In the genomic region with DNA sequence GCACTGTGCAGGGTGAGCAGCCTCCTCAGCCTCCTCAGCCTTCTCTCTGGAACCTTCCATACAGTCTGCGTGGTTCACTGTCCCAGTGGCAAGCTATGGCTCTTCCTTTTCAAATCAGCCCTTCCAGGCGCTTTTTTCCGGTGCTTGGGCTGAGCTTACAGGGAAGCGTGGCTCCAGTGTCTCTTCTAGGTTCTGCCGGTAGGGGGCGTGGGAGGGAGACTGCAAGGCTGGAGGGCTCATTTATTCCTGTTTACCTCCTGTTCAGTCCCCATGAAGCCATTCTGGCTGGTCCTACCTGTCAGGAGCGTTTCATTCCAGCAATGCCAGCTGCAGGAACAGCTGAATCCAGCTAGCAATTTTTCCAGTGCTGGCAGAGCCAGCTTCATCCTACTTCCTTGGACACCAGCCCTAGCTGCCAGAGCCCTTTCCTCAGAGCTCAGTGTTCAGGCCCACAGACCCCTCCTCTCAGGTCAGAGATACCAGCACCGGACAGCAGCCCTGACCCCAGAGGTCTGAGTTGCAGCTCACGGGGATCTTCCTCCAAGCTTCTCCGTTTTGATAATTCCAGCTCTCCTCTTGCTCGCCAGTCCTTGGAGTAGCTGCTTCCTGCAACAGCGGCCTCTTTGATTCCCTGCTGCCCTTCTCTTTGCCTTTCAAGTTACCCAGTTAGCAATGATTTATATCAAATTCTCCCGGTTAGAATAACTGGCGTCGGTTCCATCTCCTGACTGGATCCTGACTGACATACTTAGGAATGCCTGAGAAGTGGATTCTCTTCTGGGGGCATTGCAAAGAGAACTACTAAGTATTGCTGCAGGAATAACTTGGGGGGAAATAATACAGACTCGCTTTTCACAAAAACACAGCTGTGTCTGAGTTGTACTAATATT, we compare ENCODE assay signal across 9 cellular contexts.
DNase-seq lines count a peak whose midpoint lies in the region; ATAC-seq and TF ChIP-seq lines count a peak whose summit lies in the region.
"Had no signal": no experiment of that assay in that cellular context is flagged by ENCODE, and none has a peak within 500 bp of the region (broad histone marks: within the 10 kb centered on the region; RNA-seq: fewer than 3 reads in every experiment).

No MANE protein-coding gene starts in this region.

- no peaks in the 10 kb centered on the region for H3K9me3 Mint-ChIP-seq in activated T-cell treated with anti-CD3 and anti-CD28 coated beads, Interleukin-2, amount 50 U/mL, for 4 hours

- H3K36me3 ChIP-seq in mesendoderm (ENCODE audit: control insufficient read depth, insufficient read depth, low read length): no peaks in the 10 kb centered on the region

- H3K4me3 ChIP-seq in HFF-Myc (replicated peaks; ENCODE audit: low read depth, low read length) (no peak overlapping the region), mesendoderm (ENCODE audit: low read length) (no peak overlapping the region)

- H3K27me3 Mint-ChIP-seq in activated T-cell treated with anti-CD3 and anti-CD28 coated beads, Interleukin-2, amount 50 U/mL, for 4 hours (ENCODE audit: low read depth): peaks cover 16% of the 10 kb centered on the region

- no peak overlapping the region for H3K9ac ChIP-seq in mesendoderm (ENCODE audit: low read length)

- no peak overlapping the region for H3K4ac ChIP-seq in mesendoderm (ENCODE audit: low read depth, low read length)

- no peak overlapping the region for H2AK5ac ChIP-seq in mesendoderm (ENCODE audit: low read length)

- no peak overlapping the region for H2BK120ac ChIP-seq in mesendoderm (ENCODE audit: low read depth, low read length)

- H3K79me1 ChIP-seq in mesendoderm (ENCODE audit: low read length): no peaks in the 10 kb centered on the region

- H2BK15ac ChIP-seq in mesendoderm (replicated peaks; ENCODE audit: low read depth): no peak overlapping the region

- H3K4me2 ChIP-seq in mesendoderm (ENCODE audit: low read length): no peak overlapping the region

- no peak overlapping the region for H4K8ac ChIP-seq in mesendoderm (ENCODE audit: low read depth, low read length)

- H3K23ac ChIP-seq in mesendoderm (ENCODE audit: low read length): no peak overlapping the region

- no peak overlapping the region for H2BK5ac ChIP-seq in mesendoderm (ENCODE audit: low read length)

- ATAC-seq in HG03280 (IDR thresholded peaks at IDR 0.05; ENCODE audit: unreplicated experiment): no peak
- ATAC-seq in activated T-cell treated with anti-CD3 and anti-CD28 coated beads, Interleukin-2, amount 50 U/mL, for 4 hours: no peak

- no CpG with 5 or more reads among the region's 16 CpGs for WGBS in mesendoderm (ENCODE audit: extremely low coverage, insufficient coverage, low lambda C conversion rate)

- H3K4me1 ChIP-seq in mesendoderm (ENCODE audit: control insufficient read depth, low read depth, low read length): no peaks in the 10 kb centered on the region

- no peak overlapping the region for H4K5ac ChIP-seq in mesendoderm (ENCODE audit: low read length)

- H3K4me1 Mint-ChIP-seq in activated T-cell treated with anti-CD3 and anti-CD28 coated beads, Interleukin-2, amount 50 U/mL, for 4 hours (ENCODE audit: low read depth): no peaks in the 10 kb centered on the region

- H3K79me2 ChIP-seq in mesendoderm (ENCODE audit: control insufficient read depth, insufficient read depth, low read length): no peaks in the 10 kb centered on the region

- H3K27ac ChIP-seq in mesendoderm (ENCODE audit: low read depth, low read length): no peak overlapping the region

- H3K56ac ChIP-seq in mesendoderm (ENCODE audit: low read length): no peak overlapping the region

- no peak overlapping the region for H3K18ac ChIP-seq in mesendoderm (ENCODE audit: low read length)

- no peaks in the 10 kb centered on the region for H3K36me3 Mint-ChIP-seq in activated T-cell treated with anti-CD3 and anti-CD28 coated beads, Interleukin-2, amount 50 U/mL, for 4 hours (ENCODE audit: insufficient read depth)

- no peaks in the 10 kb centered on the region for H3K27me3 ChIP-seq in mesendoderm (ENCODE audit: insufficient read depth, low read length, poor library complexity)

- peak; percentile 56 for TF ChIP-seq CTCF in HFF-Myc (IDR thresholded peaks at IDR 0.05; ENCODE audit: low read depth, low read length, missing control alignments)

- H3K4me3 Mint-ChIP-seq in activated T-cell treated with anti-CD3 and anti-CD28 coated beads, Interleukin-2, amount 50 U/mL, for 4 hours: no peak overlapping the region

- DNase-seq in DMS53 (lab: John Stamatoyannopoulos, UW) (peak; percentile 72), DMS53 treated with DMSO at 0.1 percent for 48 hours (lab: John Stamatoyannopoulos, UW; ENCODE audit: unreplicated experiment) (no peak), HFF-Myc (ENCODE audit: extremely low read depth, low read depth) (no peak), amniotic epithelial cell (ENCODE audit: low read depth) (peak; percentile 27), mesendoderm (peak; percentile 47), HPDE6-E6E7 (ENCODE audit: extremely low spot score) (no peak)
- no peak for DNase-seq in activated T-cell treated with anti-CD3 and anti-CD28 coated beads, Interleukin-2, amount 50 U/mL, for 4 hours
- DNase-seq: activated effector memory CD4-positive, alpha-beta T cell treated with anti-CD3 and anti-CD28 coated beads, Interleukin-2, amount 50 U/mL, for 16 hours had no signal

Comparison
In these comparisons a context has a peak if more than half of its experiments do, and no peak if none do; other contexts are left out.
1. DNase-seq: peak in DMS53 (single experiment), amniotic epithelial cell (single experiment) and mesendoderm (single experiment); none in DMS53 treated with DMSO at 0.1 percent for 48 hours (single experiment), HFF-Myc (single experiment), HPDE6-E6E7 (single experiment) and activated T-cell treated with anti-CD3 and anti-CD28 coated beads, Interleukin-2, amount 50 U/mL, for 4 hours (single experiment).